Comparison of ENCODE assay signal across 30 cellular contexts in genomic region chr3:101185341-101185740, GRCh38.
"Had no signal": no experiment of that assay in that cellular context is flagged by ENCODE, and none has a peak within 500 bp of the region (broad histone marks: within the 10 kb centered on the region; RNA-seq: fewer than 3 reads in every experiment).

No MANE protein-coding gene starts in this region.

- ATAC-seq: activated naive CD8-positive, alpha-beta T cell treated with anti-CD3 and anti-CD28 coated beads, Interleukin-2, amount 50 U/mL, for 24 hours; activated T-cell treated with anti-CD3 and anti-CD28 coated beads, Interleukin-2, amount 50 U/mL, for 72 hours; body of pancreas; effector memory CD8-positive, alpha-beta T cell; heart left ventricle; WTC11 had no signal

- H3K9me3 Mint-ChIP-seq: activated CD4-positive, alpha-beta memory T cell treated with anti-CD3 and anti-CD28 coated beads, Interleukin-2, amount 10 ng/mL, durations not matched to agents 7 days and 5 days; activated CD4-positive, alpha-beta T cell treated with anti-CD3 and anti-CD28 coated beads, Interleukin-2, amount 10 ng/mL, durations not matched to agents 7 days and 5 days; activated naive CD8-positive, alpha-beta T cell treated with anti-CD3 and anti-CD28 coated beads, Interleukin-2, amount 50 U/mL, for 24 hours; activated T-cell treated with anti-CD3 and anti-CD28 coated beads, Interleukin-2, amount 50 U/mL, for 24 hours; effector memory CD8-positive, alpha-beta T cell had no signal

- DNase-seq: activated CD4-positive, alpha-beta memory T cell treated with anti-CD3 and anti-CD28 coated beads, Interleukin-2, amount 10 ng/mL, durations not matched to agents 7 days and 5 days; activated CD4-positive, alpha-beta T cell treated with anti-CD3 and anti-CD28 coated beads for 1 hour; activated CD4-positive, alpha-beta T cell treated with anti-CD3 and anti-CD28 coated beads for 4 hours; activated CD4-positive, alpha-beta T cell treated with anti-CD3 and anti-CD28 coated beads, Interleukin-2, amount 10 ng/mL, durations not matched to agents 7 days and 5 days; activated CD4-positive, alpha-beta T cell treated with anti-CD3 and anti-CD28 coated beads, Interleukin-2, amount 50 U/mL, for 4 hours; activated CD8-positive, alpha-beta memory T cell treated with anti-CD3 and anti-CD28 coated beads, Interleukin-2, amount 50 U/mL, for 48 hours; activated gamma-delta T cell; activated naive CD4-positive, alpha-beta T cell; activated naive CD8-positive, alpha-beta T cell treated with anti-CD3 and anti-CD28 coated beads for 36 hours; activated naive CD8-positive, alpha-beta T cell treated with anti-CD3 and anti-CD28 coated beads, Interleukin-2, amount 50 U/mL, for 24 hours; activated T-cell treated with anti-CD3 and anti-CD28 coated beads for 4 hours; activated T-cell treated with anti-CD3 and anti-CD28 coated beads, Interleukin-2, amount 50 U/mL, for 24 hours; activated T-cell treated with anti-CD3 and anti-CD28 coated beads, Interleukin-2, amount 50 U/mL, for 72 hours; adrenal gland; amygdala; aorta; body of pancreas; caudate nucleus; cortex of kidney; dermis blood vessel endothelial cell; effector CD4-positive, alpha-beta T cell; effector memory CD8-positive, alpha-beta T cell; erythroblast; glutamatergic neuron; heart left ventricle; T-helper 2 cell had no signal

- H3K36me3 ChIP-seq: adrenal gland, esophagus muscularis mucosa, heart left ventricle had no signal

- H3K9me3 ChIP-seq: adrenal gland, body of pancreas, esophagus muscularis mucosa had no signal

- H3K27me3 Mint-ChIP-seq: activated CD4-positive, alpha-beta memory T cell treated with anti-CD3 and anti-CD28 coated beads, Interleukin-2, amount 10 ng/mL, durations not matched to agents 7 days and 5 days; activated CD4-positive, alpha-beta T cell treated with anti-CD3 and anti-CD28 coated beads, Interleukin-2, amount 10 ng/mL, durations not matched to agents 7 days and 5 days had no signal

- H3K27me3 ChIP-seq: adrenal gland, body of pancreas, esophagus muscularis mucosa, heart left ventricle had no signal

- H3K36me3 Mint-ChIP-seq: activated naive CD4-positive, alpha-beta T cell treated with anti-CD3 and anti-CD28 coated beads, Interleukin-2, amount 50 U/mL, for 24 hours; activated naive CD8-positive, alpha-beta T cell treated with anti-CD3 and anti-CD28 coated beads for 36 hours; WTC11 had no signal

- H3K27ac Mint-ChIP-seq: activated CD4-positive, alpha-beta memory T cell treated with anti-CD3 and anti-CD28 coated beads, Interleukin-2, amount 10 ng/mL, durations not matched to agents 7 days and 5 days; activated CD4-positive, alpha-beta T cell treated with anti-CD3 and anti-CD28 coated beads, Interleukin-2, amount 10 ng/mL, durations not matched to agents 7 days and 5 days; activated naive CD4-positive, alpha-beta T cell treated with anti-CD3 and anti-CD28 coated beads, Interleukin-2, amount 50 U/mL, for 24 hours; activated naive CD8-positive, alpha-beta T cell treated with anti-CD3 and anti-CD28 coated beads for 36 hours; activated naive CD8-positive, alpha-beta T cell treated with anti-CD3 and anti-CD28 coated beads, Interleukin-2, amount 50 U/mL, for 24 hours; activated T-cell treated with anti-CD3 and anti-CD28 coated beads, Interleukin-2, amount 50 U/mL, for 24 hours; activated T-cell treated with anti-CD3 and anti-CD28 coated beads, Interleukin-2, amount 50 U/mL, for 72 hours; effector memory CD8-positive, alpha-beta T cell; WTC11 had no signal

- H3K4me3 Mint-ChIP-seq: activated CD4-positive, alpha-beta memory T cell treated with anti-CD3 and anti-CD28 coated beads, Interleukin-2, amount 10 ng/mL, durations not matched to agents 7 days and 5 days; activated CD4-positive, alpha-beta T cell treated with anti-CD3 and anti-CD28 coated beads, Interleukin-2, amount 10 ng/mL, durations not matched to agents 7 days and 5 days; activated naive CD4-positive, alpha-beta T cell treated with anti-CD3 and anti-CD28 coated beads, Interleukin-2, amount 50 U/mL, for 24 hours; activated naive CD8-positive, alpha-beta T cell treated with anti-CD3 and anti-CD28 coated beads for 36 hours; activated naive CD8-positive, alpha-beta T cell treated with anti-CD3 and anti-CD28 coated beads, Interleukin-2, amount 50 U/mL, for 24 hours; activated T-cell treated with anti-CD3 and anti-CD28 coated beads, Interleukin-2, amount 50 U/mL, for 24 hours; activated T-cell treated with anti-CD3 and anti-CD28 coated beads, Interleukin-2, amount 50 U/mL, for 72 hours; effector memory CD8-positive, alpha-beta T cell; WTC11 had no signal

- H3K4me1 Mint-ChIP-seq: activated CD4-positive, alpha-beta memory T cell treated with anti-CD3 and anti-CD28 coated beads, Interleukin-2, amount 10 ng/mL, durations not matched to agents 7 days and 5 days; activated CD4-positive, alpha-beta T cell treated with anti-CD3 and anti-CD28 coated beads, Interleukin-2, amount 10 ng/mL, durations not matched to agents 7 days and 5 days; activated naive CD4-positive, alpha-beta T cell treated with anti-CD3 and anti-CD28 coated beads, Interleukin-2, amount 50 U/mL, for 24 hours; activated naive CD8-positive, alpha-beta T cell treated with anti-CD3 and anti-CD28 coated beads for 36 hours; activated naive CD8-positive, alpha-beta T cell treated with anti-CD3 and anti-CD28 coated beads, Interleukin-2, amount 50 U/mL, for 24 hours; WTC11 had no signal

- H3K4me3 ChIP-seq: adrenal gland, body of pancreas, esophagus muscularis mucosa, heart left ventricle had no signal

- H3K27ac ChIP-seq: adrenal gland, body of pancreas, esophagus muscularis mucosa, heart left ventricle, VCaP had no signal

- H3K4me1 ChIP-seq: adrenal gland, body of pancreas, esophagus muscularis mucosa had no signal
